8 cellular contexts compared by ENCODE assay signal in genomic region chr1:201309420-201309819, GRCh38. TPM values are rescaled to one million over a fixed set of nuclear protein-coding genes. Genes with fewer than 3 reads are reported as not detected.
A peak's percentile ranks its signal among the peaks of the same experiment; 100 is the strongest.
DNase-seq lines count a peak whose midpoint lies in the region; ATAC-seq and TF ChIP-seq lines count a peak whose summit lies in the region.

No MANE protein-coding gene starts in this region.

- peaks cover 8 to 61% (median 33%) of the 10 kb centered on the region in 5 donors for H3K4me1 ChIP-seq in subcutaneous abdominal adipose tissue (ENCODE audit: control insufficient read depth in 5 of 5, insufficient read depth in 5 of 5, low read length in 5 of 5)

- no peaks in the 10 kb centered on the region for H3K36me3 Mint-ChIP-seq in activated T-cell treated with anti-CD3 and anti-CD28 coated beads, Interleukin-2, amount 50 U/mL, for 24 hours (ENCODE audit: low read depth)

- H3K9ac ChIP-seq in subcutaneous abdominal adipose tissue (ENCODE audit: low read length in 5 of 5), result peak overlapping the region in 2 of 5 donors; percentile 50 to 56

- H3K4me3 Mint-ChIP-seq in activated T-cell treated with anti-CD3 and anti-CD28 coated beads, Interleukin-2, amount 50 U/mL, for 24 hours, result no peak overlapping the region

- H3K27me3 ChIP-seq in subcutaneous abdominal adipose tissue (ENCODE audit: control insufficient read depth in 5 of 5, insufficient read depth in 4 of 5, low read length in 5 of 5), result peaks cover 0 to 9% (median 0%) of the 10 kb centered on the region in 5 donors

- peaks cover 6% of the 10 kb centered on the region for H3K4me1 Mint-ChIP-seq in activated T-cell treated with anti-CD3 and anti-CD28 coated beads, Interleukin-2, amount 50 U/mL, for 24 hours (ENCODE audit: low read depth)

- TF ChIP-seq CTCF in GM12874 (IDR thresholded peaks at IDR 0.05; ENCODE audit: insufficient read depth, low read depth, low read length), result peak; percentile 33; the same call in 1 of the 2 replicates
- peak; percentile 75 for TF ChIP-seq CTCF in VCaP (conservative IDR thresholded peaks at IDR 0.05)

- H3K27ac ChIP-seq in VCaP, result peak overlapping the region; percentile 80
- peak overlapping the region; percentile 84 for H3K27ac ChIP-seq in subcutaneous abdominal adipose tissue (ENCODE audit: low read depth, low read length)

- H3K27me3 Mint-ChIP-seq in activated T-cell treated with anti-CD3 and anti-CD28 coated beads, Interleukin-2, amount 50 U/mL, for 24 hours, result peaks cover 30% of the 10 kb centered on the region

- no peak overlapping the region for H3K27ac Mint-ChIP-seq in activated T-cell treated with anti-CD3 and anti-CD28 coated beads, Interleukin-2, amount 50 U/mL, for 24 hours

- H3K4me3 ChIP-seq in subcutaneous abdominal adipose tissue (ENCODE audit: low read depth in 1 of 5, low read length in 5 of 5), result no peak overlapping the region

- H3K9me3 Mint-ChIP-seq in activated T-cell treated with anti-CD3 and anti-CD28 coated beads, Interleukin-2, amount 50 U/mL, for 24 hours, result no peaks in the 10 kb centered on the region

- no peak for ATAC-seq in GM19035 (IDR thresholded peaks at IDR 0.05; ENCODE audit: unreplicated experiment)

- intact Hi-C loops in posterior vena cava (cut with DNase I), result no loop called here

- H3K36me3 ChIP-seq in subcutaneous abdominal adipose tissue (ENCODE audit: control insufficient read depth in 5 of 5, insufficient read depth in 5 of 5, low read length in 5 of 5), result no peaks in the 10 kb centered on the region

- H3K9me3 ChIP-seq in subcutaneous abdominal adipose tissue (ENCODE audit: control insufficient read depth in 5 of 5, low read length in 5 of 5), result no peaks in the 10 kb centered on the region

- DNase-seq in NCI-H1436 treated with DMSO at 0.1 percent for 48 hours (lab: John Stamatoyannopoulos, UW) (peak; percentile 65), hepatic stellate cell (ENCODE audit: low spot score) (peak; percentile 74), posterior vena cava (ENCODE audit: low spot score) (no peak)
- no peak for DNase-seq in activated T-cell treated with anti-CD3 and anti-CD28 coated beads, Interleukin-2, amount 50 U/mL, for 24 hours

RNA-seq across cellular contexts. Expression of gene PKP1, which starts 26.1 kb away (rescaled TPM):
- 1 to 10 TPM in 1 of 2 donors, under 1 TPM in 1; 0.83 to 2.8 TPM for total RNA-seq in posterior vena cava

Comparison
In these comparisons a context has a peak if more than half of its experiments do, and no peak if none do; other contexts are left out.
1. DNase-seq: peak in NCI-H1436 treated with DMSO at 0.1 percent for 48 hours (single experiment) and hepatic stellate cell (single experiment); none in posterior vena cava (single experiment) and activated T-cell treated with anti-CD3 and anti-CD28 coated beads, Interleukin-2, amount 50 U/mL, for 24 hours (single experiment).